ENCODE assay signal across 18 cellular contexts in the genomic region with DNA sequence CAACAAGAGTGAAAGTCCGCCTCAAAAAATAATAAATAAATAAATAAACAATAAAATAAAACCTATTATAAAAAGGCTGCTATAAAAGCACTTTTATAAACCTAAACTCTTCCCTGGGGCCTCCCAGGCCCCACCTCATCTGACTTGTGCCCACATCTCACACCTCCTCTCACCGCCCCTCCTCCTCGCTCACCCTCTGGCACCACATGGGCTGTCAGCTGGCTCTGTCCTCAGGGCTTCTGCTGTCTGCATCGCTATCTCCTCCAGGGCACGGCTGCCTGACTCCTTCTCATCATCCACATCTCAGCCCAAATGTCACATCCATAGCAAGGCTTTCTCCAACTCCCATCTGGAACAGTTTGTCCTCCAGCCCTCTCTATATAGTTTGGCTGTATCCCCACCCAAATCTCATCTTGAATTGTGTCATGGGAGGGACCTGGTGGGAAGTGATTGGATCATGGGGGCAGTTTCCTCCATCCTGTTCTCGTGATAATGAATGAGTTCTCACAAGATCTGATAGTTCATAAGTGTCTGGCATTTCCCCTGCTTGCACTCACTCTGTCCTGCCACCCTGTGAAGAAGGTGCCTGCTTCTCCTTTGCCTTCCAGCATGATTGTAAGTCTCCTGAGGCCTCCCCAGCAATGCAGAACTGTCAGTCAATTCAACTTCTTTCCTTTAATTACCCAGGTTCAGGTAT. TPM values are rescaled to one million over a fixed set of nuclear protein-coding genes. Genes with fewer than 3 reads are reported as not detected.
DNase-seq lines count a peak whose midpoint lies in the region; ATAC-seq lines count a peak whose summit lies in the region.
"Had no signal": no experiment of that assay in that cellular context is flagged by ENCODE, and none has a peak within 500 bp of the region (broad histone marks: within the 10 kb centered on the region; RNA-seq: fewer than 3 reads in every experiment).

No MANE protein-coding gene starts in this region.

- H2AFZ ChIP-seq in mesenchymal stem cell (ENCODE audit: low read depth, low read length), result no peak overlapping the region

- no peak overlapping the region for H3K9ac ChIP-seq in mesenchymal stem cell (ENCODE audit: low read length)

- no peaks in the 10 kb centered on the region for H3K27me3 ChIP-seq in right cardiac atrium (ENCODE audit: control insufficient read depth, insufficient read depth)
- peaks cover 0 to 14% of the 10 kb centered on the region in 2 experiments for H3K27me3 ChIP-seq in mesenchymal stem cell (ENCODE audit: control insufficient read depth in 1 of 2, insufficient read depth in 1 of 2, low read length in 2 of 2)

- H3K79me1 ChIP-seq in mesenchymal stem cell (replicated peaks; ENCODE audit: low read length, poor library complexity, severe bottlenecking), result no peaks in the 10 kb centered on the region

- no peak overlapping the region for H3K14ac ChIP-seq in mesenchymal stem cell (ENCODE audit: low read length in 2 of 2)

- intact Hi-C loops in right cardiac atrium (cut with DNase I), result no loop called here
- intact Hi-C loops in left ventricle myocardium superior (cut with micrococcal nuclease), result no loop called here

- H2BK15ac ChIP-seq in mesenchymal stem cell (ENCODE audit: low read depth, poor library complexity, severe bottlenecking), result peak overlapping the region; percentile 89

- 66% methylated on average over 6 of the region's 6 CpGs for WGBS in right cardiac atrium
- 75% methylated on average over 5 of the region's 6 CpGs for whole genome bisulfite sequencing in mesenchymal stem cell

- no peak overlapping the region for H3K4ac ChIP-seq in mesenchymal stem cell (ENCODE audit: low read depth in 1 of 2, low read length in 2 of 2)

- no peak overlapping the region for H4K91ac ChIP-seq in mesenchymal stem cell (ENCODE audit: low read length)

- H3K4me3 ChIP-seq in right cardiac atrium (ENCODE audit: low read length) (no peak overlapping the region), mesenchymal stem cell (ENCODE audit: insufficient read depth in 1 of 2, low read depth in 1 of 2, low read length in 2 of 2) (no peak overlapping the region)
- H3K4me3 ChIP-seq: A549 had no signal

- DNase-seq in right cardiac atrium (no peak), left ventricle myocardium superior (no peak), OCI-M1 (lab: John Stamatoyannopoulos, UW) (peak; percentile 15), mesenchymal stem cell (no peak), NCI-H1436 treated with DMSO at 0.1 percent for 48 hours (lab: John Stamatoyannopoulos, UW) (no peak), NCI-H510A (lab: John Stamatoyannopoulos, UW) (no peak), amniotic stem cell (lab: John Stamatoyannopoulos, UW) (no peak), H4 (ENCODE audit: low spot score) (no peak)
- DNase-seq: Calu3; CD4-positive, CD25-positive, alpha-beta regulatory T cell; DMS79; GF-D8; KBM-7; NCI-H1694; NCI-H2107; NCI-H446; RPMI8226 had no signal

- no peak overlapping the region for H2BK120ac ChIP-seq in mesenchymal stem cell (ENCODE audit: low read depth, low read length)

- H2BK12ac ChIP-seq in mesenchymal stem cell (ENCODE audit: low read length in 2 of 2), result peak overlapping the region in 1 of 2 experiments; percentile 72

- H3K23ac ChIP-seq in mesenchymal stem cell (ENCODE audit: low read length in 2 of 2), result no peak overlapping the region

- peak; percentile 54 to 67 for ATAC-seq in right cardiac atrium
- no peak for ATAC-seq in left ventricle myocardium superior
- ATAC-seq: A549 had no signal

- no peak overlapping the region for H3K4me2 ChIP-seq in mesenchymal stem cell (ENCODE audit: low read length, poor library complexity, severe bottlenecking)
- H3K4me2 ChIP-seq: A549 had no signal

- H3K18ac ChIP-seq in mesenchymal stem cell (ENCODE audit: low read depth in 1 of 2, low read length in 2 of 2), result peak overlapping the region; percentile 62 to 84

- no peak overlapping the region for H3K27ac ChIP-seq in right cardiac atrium (ENCODE audit: low read length)
- no peak overlapping the region for H3K27ac ChIP-seq in mesenchymal stem cell (ENCODE audit: low read length, poor library complexity, severe bottlenecking)
- H3K27ac ChIP-seq: A549 had no signal

- H2AK5ac ChIP-seq in mesenchymal stem cell (ENCODE audit: low read length, severe bottlenecking), result no peak overlapping the region

- no peaks in the 10 kb centered on the region for H3K36me3 ChIP-seq in mesenchymal stem cell (ENCODE audit: control insufficient read depth in 1 of 2, insufficient read depth in 2 of 2, low read depth in 1 of 2, low read length in 2 of 2)

- peak overlapping the region; percentile 69 for H4K8ac ChIP-seq in mesenchymal stem cell (ENCODE audit: low read length)

- H3K4me1 ChIP-seq in right cardiac atrium (ENCODE audit: control insufficient read depth, insufficient read depth, low read length) (no peaks in the 10 kb centered on the region), mesenchymal stem cell (ENCODE audit: control insufficient read depth, insufficient read depth, low read depth, low read length) (no peaks in the 10 kb centered on the region)

- no peak overlapping the region for H2BK5ac ChIP-seq in mesenchymal stem cell (ENCODE audit: low read depth, low read length, poor library complexity, severe bottlenecking)

- H3K9me3 ChIP-seq in right cardiac atrium (ENCODE audit: control insufficient read depth, low read length) (no peaks in the 10 kb centered on the region), mesenchymal stem cell (ENCODE audit: control insufficient read depth, low read length) (no peaks in the 10 kb centered on the region)
- H3K9me3 ChIP-seq: A549 had no signal

RNA-seq across cellular contexts. Expression of gene SH3BP5, which starts 8.8 kb away (rescaled TPM):
- total RNA-seq in right cardiac atrium (10 to 100 TPM; 13.6 to 26.6 (median 15.7) TPM), left ventricle myocardium superior (9.7 TPM)
- 12.9 TPM for polyA plus RNA-seq in right cardiac atrium
- polyA plus RNA-seq in mesenchymal stem cell (2013, experiment 1 of 2), result 8.4 TPM
- polyA plus RNA-seq in mesenchymal stem cell (2013, experiment 2 of 2), result 8.4 TPM
- total RNA-seq in H4 (2014; rRNA removed; shearing (Covaris generic)), result 11.7 and 12.4 TPM in 2 replicates
